Comparison of ENCODE assay signal across 31 cellular contexts in genomic region chr3:13174803-13175135, GRCh38.
"Had no signal": no experiment of that assay in that cellular context is flagged by ENCODE, and none has a peak within 500 bp of the region (broad histone marks: within the 10 kb centered on the region; RNA-seq: fewer than 3 reads in every experiment).

No MANE protein-coding gene starts in this region.

- H3K9me3 ChIP-seq: colonic mucosa had no signal

- H3K36me3 ChIP-seq: adrenal gland, colonic mucosa, esophagus squamous epithelium, gastroesophageal sphincter, WERI-Rb-1 had no signal

- DNase-seq: activated B cell treated with CpG ODN at 0.5 μM for 24 hours; activated CD4-positive, alpha-beta memory T cell treated with anti-CD3 and anti-CD28 coated beads for 36 hours; activated CD4-positive, alpha-beta T cell treated with anti-CD3 and anti-CD28 coated beads for 36 hours; activated CD4-positive, alpha-beta T cell treated with anti-CD3 and anti-CD28 coated beads, Interleukin-2, amount 10 ng/mL, durations not matched to agents 24 days and 14 days; activated CD8-positive, alpha-beta memory T cell treated with anti-CD3 and anti-CD28 coated beads, Interleukin-2, amount 10 ng/mL, durations not matched to agents 7 days and 5 days; activated CD8-positive, alpha-beta memory T cell treated with anti-CD3 and anti-CD28 coated beads, Interleukin-2, amount 50 U/mL, for 4 hours; activated CD8-positive, alpha-beta T cell treated with anti-CD3 and anti-CD28 coated beads, Interleukin-2, amount 10 ng/mL, durations not matched to agents 7 days and 5 days; activated gamma-delta T cell; activated naive CD4-positive, alpha-beta T cell; activated naive CD4-positive, alpha-beta T cell treated with anti-CD3 and anti-CD28 coated beads, Interleukin-2, amount 10 ng/mL, durations not matched to agents 7 days and 5 days; activated T-cell treated with anti-CD3 and anti-CD28 coated beads, Interleukin-2, amount 50 U/mL, for 1 hour; activated T-cell treated with anti-CD3 and anti-CD28 coated beads, Interleukin-2, amount 50 U/mL, for 72 hours; adrenal gland; amygdala; body of pancreas; central memory CD4-positive, alpha-beta T cell; cerebellar nuclear complex; colonic mucosa; effector CD8-positive, alpha-beta T cell; esophagus squamous epithelium; foreskin melanocyte; SW 1271; T-cell; T1000; WERI-Rb-1 had no signal

- H3K27ac Mint-ChIP-seq: activated B cell treated with CpG ODN at 0.5 μM for 24 hours; activated CD4-positive, alpha-beta memory T cell treated with anti-CD3 and anti-CD28 coated beads for 36 hours; activated CD4-positive, alpha-beta T cell treated with anti-CD3 and anti-CD28 coated beads for 36 hours; activated CD4-positive, alpha-beta T cell treated with anti-CD3 and anti-CD28 coated beads, Interleukin-2, amount 10 ng/mL, durations not matched to agents 24 days and 14 days; activated CD8-positive, alpha-beta memory T cell treated with anti-CD3 and anti-CD28 coated beads, Interleukin-2, amount 10 ng/mL, durations not matched to agents 7 days and 5 days; activated CD8-positive, alpha-beta T cell treated with anti-CD3 and anti-CD28 coated beads, Interleukin-2, amount 10 ng/mL, durations not matched to agents 7 days and 5 days; activated naive CD4-positive, alpha-beta T cell treated with anti-CD3 and anti-CD28 coated beads, Interleukin-2, amount 10 ng/mL, durations not matched to agents 7 days and 5 days; activated T-cell treated with anti-CD3 and anti-CD28 coated beads, Interleukin-2, amount 50 U/mL, for 72 hours; T-cell; T-helper 1 cell treated with Interleukin-12 subunit alpha and Interleukin-12 subunit beta and Interleukin-4 antibody, amounts not matched to agents 30 μg/mL and 1 μg/mL, for 36 hours; T-helper 2 cell treated with Interferon-gamma antibody and Interleukin-4, amounts not matched to agents 5 μg/mL and 100 μg/mL, for 36 hours had no signal

- H3K27me3 Mint-ChIP-seq: activated CD4-positive, alpha-beta memory T cell treated with anti-CD3 and anti-CD28 coated beads for 36 hours; activated CD4-positive, alpha-beta T cell treated with anti-CD3 and anti-CD28 coated beads for 36 hours; activated CD8-positive, alpha-beta memory T cell treated with anti-CD3 and anti-CD28 coated beads, Interleukin-2, amount 10 ng/mL, durations not matched to agents 7 days and 5 days had no signal

- H3K4me1 ChIP-seq: adrenal gland, body of pancreas, colonic mucosa, esophagus squamous epithelium, gastroesophageal sphincter had no signal

- H3K27me3 ChIP-seq: adrenal gland, body of pancreas, colonic mucosa, esophagus squamous epithelium had no signal

- H3K27ac ChIP-seq: adrenal gland, body of pancreas, colonic mucosa, epithelial cell of prostate, esophagus squamous epithelium, gastroesophageal sphincter, WERI-Rb-1 had no signal

- H3K4me1 Mint-ChIP-seq: activated CD4-positive, alpha-beta T cell treated with anti-CD3 and anti-CD28 coated beads for 36 hours; activated CD4-positive, alpha-beta T cell treated with anti-CD3 and anti-CD28 coated beads, Interleukin-2, amount 10 ng/mL, durations not matched to agents 24 days and 14 days; activated CD8-positive, alpha-beta memory T cell treated with anti-CD3 and anti-CD28 coated beads, Interleukin-2, amount 10 ng/mL, durations not matched to agents 7 days and 5 days; activated naive CD4-positive, alpha-beta T cell treated with anti-CD3 and anti-CD28 coated beads, Interleukin-2, amount 10 ng/mL, durations not matched to agents 7 days and 5 days; T-cell had no signal

- ATAC-seq: activated CD4-positive, alpha-beta T cell treated with anti-CD3 and anti-CD28 coated beads for 36 hours; activated CD4-positive, CD25-positive, alpha-beta regulatory T cell treated with anti-CD3 and anti-CD28 coated beads, Interleukin-2, amount 50 U/mL, for 24 hours; activated CD8-positive, alpha-beta memory T cell treated with anti-CD3 and anti-CD28 coated beads, Interleukin-2, amount 10 ng/mL, durations not matched to agents 7 days and 5 days; activated CD8-positive, alpha-beta T cell treated with anti-CD3 and anti-CD28 coated beads, Interleukin-2, amount 10 ng/mL, durations not matched to agents 7 days and 5 days; activated naive CD4-positive, alpha-beta T cell treated with anti-CD3 and anti-CD28 coated beads, Interleukin-2, amount 50 U/mL, for 72 hours; activated T-cell treated with anti-CD3 and anti-CD28 coated beads, Interleukin-2, amount 50 U/mL, for 72 hours; body of pancreas; gastroesophageal sphincter; T-cell had no signal

- H3K4me3 Mint-ChIP-seq: activated B cell treated with CpG ODN at 0.5 μM for 24 hours; activated CD4-positive, alpha-beta memory T cell treated with anti-CD3 and anti-CD28 coated beads for 36 hours; activated CD4-positive, alpha-beta T cell treated with anti-CD3 and anti-CD28 coated beads for 36 hours; activated CD4-positive, alpha-beta T cell treated with anti-CD3 and anti-CD28 coated beads, Interleukin-2, amount 10 ng/mL, durations not matched to agents 24 days and 14 days; activated CD8-positive, alpha-beta memory T cell treated with anti-CD3 and anti-CD28 coated beads, Interleukin-2, amount 10 ng/mL, durations not matched to agents 7 days and 5 days; activated CD8-positive, alpha-beta T cell treated with anti-CD3 and anti-CD28 coated beads, Interleukin-2, amount 10 ng/mL, durations not matched to agents 7 days and 5 days; activated naive CD4-positive, alpha-beta T cell treated with anti-CD3 and anti-CD28 coated beads, Interleukin-2, amount 10 ng/mL, durations not matched to agents 7 days and 5 days; activated T-cell treated with anti-CD3 and anti-CD28 coated beads, Interleukin-2, amount 50 U/mL, for 72 hours; T-cell; T-helper 1 cell treated with Interleukin-12 subunit alpha and Interleukin-12 subunit beta and Interleukin-4 antibody, amounts not matched to agents 30 μg/mL and 1 μg/mL, for 36 hours; T-helper 2 cell treated with Interferon-gamma antibody and Interleukin-4, amounts not matched to agents 5 μg/mL and 100 μg/mL, for 36 hours had no signal

- H3K4me3 ChIP-seq: adrenal gland, body of pancreas, colonic mucosa, esophagus squamous epithelium, gastroesophageal sphincter had no signal

- H3K36me3 Mint-ChIP-seq: activated CD8-positive, alpha-beta memory T cell treated with anti-CD3 and anti-CD28 coated beads, Interleukin-2, amount 10 ng/mL, durations not matched to agents 7 days and 5 days; activated naive CD4-positive, alpha-beta T cell treated with anti-CD3 and anti-CD28 coated beads, Interleukin-2, amount 10 ng/mL, durations not matched to agents 7 days and 5 days had no signal
